8 cellular contexts compared by ENCODE assay signal in the genomic region with DNA sequence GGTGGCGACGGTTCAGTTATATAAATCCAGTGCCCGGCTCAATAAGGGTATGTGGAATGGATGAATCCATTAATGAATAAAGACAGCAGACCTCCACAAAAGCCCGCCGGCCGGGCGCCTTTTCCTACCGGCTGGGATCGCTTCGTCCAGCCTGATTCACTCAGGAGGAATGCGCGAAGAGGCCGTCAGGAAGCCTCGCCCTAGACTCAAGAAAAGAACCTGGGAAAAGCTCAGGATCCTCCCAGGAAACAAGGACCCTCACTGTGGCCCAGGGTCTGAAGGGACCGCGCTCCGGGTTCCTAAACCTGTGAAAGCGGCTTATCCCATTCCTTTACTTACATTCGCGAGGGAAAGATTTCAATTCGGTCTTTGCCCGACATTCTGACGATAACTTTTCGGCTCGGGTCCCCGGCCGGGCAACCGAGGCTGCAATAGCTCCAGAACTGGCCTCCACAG. TPM values are rescaled to one million over a fixed set of nuclear protein-coding genes. Genes with fewer than 3 reads are reported as not detected.
DNase-seq lines count a peak whose midpoint lies in the region; ATAC-seq and TF ChIP-seq lines count a peak whose summit lies in the region.

No MANE protein-coding gene starts in this region.

- peak overlapping the region; percentile 85 for H3K4me2 ChIP-seq in SK-N-SH

- intact Hi-C loops in esophagus muscularis mucosa (cut with DNase I) = no loop called here

- peaks cover 9% of the 10 kb centered on the region for H3F3A ChIP-seq in SK-N-SH (replicated peaks; ENCODE audit: insufficient read depth)

- no peaks in the 10 kb centered on the region for H3K9me2 ChIP-seq in SK-N-SH

- TF ChIP-seq EP300 in SK-N-SH (IDR thresholded peaks at IDR 0.05; ENCODE audit: borderline replicate concordance in 1 of 2, low read depth in 1 of 2, low read length in 1 of 2) = no peak
- TF ChIP-seq EP300 in esophagus muscularis mucosa (IDR thresholded peaks at IDR 0.05) = no peak

- H2AFZ ChIP-seq in SK-N-SH (ENCODE audit: low read depth) = peak overlapping the region; percentile 58; the same call in 1 of the 2 replicates

- H3K4me3 Mint-ChIP-seq in neural crest cell = peak overlapping the region; percentile 99

- no peak for TF ChIP-seq CTCF in SK-N-SH (IDR thresholded peaks at IDR 0.05)
- no peak for TF ChIP-seq CTCF in esophagus muscularis mucosa (IDR thresholded peaks at IDR 0.05)
- no peak for TF ChIP-seq CTCF in neural crest cell (conservative IDR thresholded peaks at IDR 0.05)

- no peaks in the 10 kb centered on the region for H3K9me3 Mint-ChIP-seq in neural crest cell

- DNase-seq in AG08396 (ENCODE audit: low spot score) (peak; percentile 51), SK-N-SH (no peak), esophagus muscularis mucosa (ENCODE audit: extremely low spot score) (no peak), neural crest cell (ENCODE audit: low read depth, low spot score) (no peak), GDM1 (lab: John Stamatoyannopoulos, UW) (no peak), cortex of kidney (lab: John Stamatoyannopoulos, UW) (no peak)

- no peaks in the 10 kb centered on the region for H3K9me3 ChIP-seq in SK-N-SH
- H3K9me3 ChIP-seq in esophagus muscularis mucosa = no peaks in the 10 kb centered on the region

- H3K27me3 ChIP-seq in SK-N-SH (ENCODE audit: insufficient read depth) (no peaks in the 10 kb centered on the region), esophagus muscularis mucosa (no peaks in the 10 kb centered on the region)

- peaks cover 25% of the 10 kb centered on the region in 2 experiments for H3K36me3 ChIP-seq in SK-N-SH (replicated peaks in 1 of 2; ENCODE audit: control insufficient read depth in 1 of 2, insufficient read depth in 2 of 2, low read length in 1 of 2)
- peaks cover 0 to 12% (median 2%) of the 10 kb centered on the region in 4 donors for H3K36me3 ChIP-seq in esophagus muscularis mucosa

- TF ChIP-seq RAD21 in SK-N-SH (IDR thresholded peaks at IDR 0.05; ENCODE audit: low read length) = no peak

- peak overlapping the region; percentile 78 to 99 for H3K4me3 ChIP-seq in SK-N-SH (ENCODE audit: low read depth in 2 of 2, low read length in 1 of 2)
- H3K4me3 ChIP-seq in esophagus muscularis mucosa = peak overlapping the region; percentile 64 to 81 (median 72)

- H3K36me3 Mint-ChIP-seq in neural crest cell (ENCODE audit: low read depth) = no peaks in the 10 kb centered on the region

- H3K27ac Mint-ChIP-seq in neural crest cell (ENCODE audit: unreplicated experiment) = peak overlapping the region; percentile 97

- H3K79me2 ChIP-seq in SK-N-SH (ENCODE audit: insufficient read depth) = peaks cover 92% of the 10 kb centered on the region

- ATAC-seq in GM21528 (IDR thresholded peaks at IDR 0.05; ENCODE audit: low FRiP score, unreplicated experiment) = peak; percentile 1
- no peak for ATAC-seq in HG03175 (IDR thresholded peaks at IDR 0.05; ENCODE audit: unreplicated experiment)

- H3K4me1 Mint-ChIP-seq in neural crest cell = peaks cover 42% of the 10 kb centered on the region

- H4K20me1 ChIP-seq in SK-N-SH (ENCODE audit: insufficient read depth) = peaks cover 41% of the 10 kb centered on the region

- peak overlapping the region; percentile 93 for H3K9ac ChIP-seq in SK-N-SH

- peak overlapping the region; percentile 78 to 96 for H3K27ac ChIP-seq in SK-N-SH (ENCODE audit: low read depth in 2 of 2, low read length in 1 of 2)
- H3K27ac ChIP-seq in esophagus muscularis mucosa (replicated peaks in 1 of 4) = peak overlapping the region; percentile 82 to 93 (median 90)

- no peak for TF ChIP-seq POLR2A in esophagus muscularis mucosa (IDR thresholded peaks at IDR 0.05; ENCODE audit: low read depth)

- CTCF ChIA-PET in SK-N-SH (lab: Yijun Ruan, JAX) = interaction anchor here (0.5 to 1.9 kb wide), 37 partner anchors 9 to 1806 kb away, joined by 3 to 20 read pairs (median 4); a partner anchor contains a TSS

- under 1% methylated on average over 24 of the region's 28 CpGs for WGBS in SK-N-SH (ENCODE audit: low lambda C conversion rate)
- 0% methylated on average over 28 of the region's 28 CpGs for WGBS in esophagus muscularis mucosa

- POLR2A ChIA-PET in SK-N-SH (lab: Yijun Ruan, JAX) = no interaction called here

- peaks cover 22 to 23% of the 10 kb centered on the region in 2 experiments; a peak in 3 of 4 replicates for H3K4me1 ChIP-seq in SK-N-SH (ENCODE audit: control insufficient read depth in 1 of 2, insufficient read depth in 2 of 2, low read depth in 1 of 2, low read length in 1 of 2)
- peaks cover 56 to 82% (median 68%) of the 10 kb centered on the region in 4 donors for H3K4me1 ChIP-seq in esophagus muscularis mucosa

- no peaks in the 10 kb centered on the region for H3K27me3 Mint-ChIP-seq in neural crest cell (ENCODE audit: low read depth)

TF ChIP-seq in SK-N-SH, 30 proteins besides CTCF, POLR2A, EP300 and RAD21:
- TF ChIP-seq, protein P1, sequence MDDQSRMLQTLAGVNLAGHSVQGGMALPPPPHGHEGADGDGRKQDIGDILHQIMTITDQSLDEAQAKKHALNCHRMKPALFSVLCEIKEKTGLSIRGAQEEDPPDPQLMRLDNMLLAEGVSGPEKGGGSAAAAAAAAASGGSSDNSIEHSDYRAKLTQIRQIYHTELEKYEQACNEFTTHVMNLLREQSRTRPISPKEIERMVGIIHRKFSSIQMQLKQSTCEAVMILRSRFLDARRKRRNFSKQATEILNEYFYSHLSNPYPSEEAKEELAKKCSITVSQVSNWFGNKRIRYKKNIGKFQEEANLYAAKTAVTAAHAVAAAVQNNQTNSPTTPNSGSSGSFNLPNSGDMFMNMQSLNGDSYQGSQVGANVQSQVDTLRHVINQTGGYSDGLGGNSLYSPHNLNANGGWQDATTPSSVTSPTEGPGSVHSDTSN (IDR thresholded peaks at IDR 0.05) = peak; percentile 50; the same call in 1 of the 2 replicates
- TF ChIP-seq, protein P2, sequence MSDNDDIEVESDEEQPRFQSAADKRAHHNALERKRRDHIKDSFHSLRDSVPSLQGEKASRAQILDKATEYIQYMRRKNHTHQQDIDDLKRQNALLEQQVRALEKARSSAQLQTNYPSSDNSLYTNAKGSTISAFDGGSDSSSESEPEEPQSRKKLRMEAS (IDR thresholded peaks at IDR 0.05; ENCODE audit: low read depth) = no peak
- TF ChIP-seq YY1 (IDR thresholded peaks at IDR 0.05; ENCODE audit: low read depth) (0 out of 2 replicates have a peak, but pooled peaks have one; percentile 55), RCOR1 (IDR thresholded peaks at IDR 0.05; ENCODE audit: low read length) (no peak), JUND (IDR thresholded peaks at IDR 0.05) (peak; percentile 15; the same call in 1 of the 2 replicates)

RNA-seq across cellular contexts. Expression of a gene that starts 0.3 kb away (rescaled TPM):
- polyA plus RNA-seq in SK-N-SH (2012; rRNA removed) = 39.2 and 51.9 TPM in 2 replicates
- 63.3 and 74.1 TPM in 2 replicates for polyA plus RNA-seq in SK-N-SH (2012; cell fraction: cytosol; rRNA removed)
- 11.5 and 24.1 TPM in 2 replicates for polyA plus RNA-seq in SK-N-SH (2012; cell fraction: nucleus; rRNA removed)
- total RNA-seq in esophagus muscularis mucosa = 100 to 1,000 TPM in 1 of 4 donors, 10 to 100 TPM in 3; 69.3 to 117 (median 98.4) TPM
- 51.2 and 52.9 TPM in 2 replicates for total RNA-seq in neural crest cell

RNA-seq across cellular contexts. Expression of a gene that starts 0.8 kb away (rescaled TPM):
- 57.2 and 57.7 TPM in 2 replicates for polyA plus RNA-seq in SK-N-SH (2012; rRNA removed)
- polyA plus RNA-seq in SK-N-SH (2012; cell fraction: cytosol; rRNA removed) = 85.5 and 141 TPM in 2 replicates
- polyA plus RNA-seq in SK-N-SH (2012; cell fraction: nucleus; rRNA removed) = 14.6 and 26.9 TPM in 2 replicates
- total RNA-seq in esophagus muscularis mucosa = 100 to 1,000 TPM in 3 of 4 donors, 10 to 100 TPM in 1; 73.2 to 178 (median 114) TPM
- 108 and 115 TPM in 2 replicates for total RNA-seq in neural crest cell

RNA-seq across cellular contexts. Expression of a gene that starts 52.6 kb away (rescaled TPM):
- polyA plus RNA-seq in SK-N-SH (2012; rRNA removed) = 0.11 and 0.56 TPM in 2 replicates
- 0.15 and 0.16 TPM in 2 replicates for polyA plus RNA-seq in SK-N-SH (2012; cell fraction: cytosol; rRNA removed)
- polyA plus RNA-seq in SK-N-SH (2012; cell fraction: nucleus; rRNA removed) = 0.11 and 0.20 TPM in 2 replicates
- total RNA-seq in esophagus muscularis mucosa = under 1 TPM in 3 of 4 donors, not detected in 1; 0.40 to 0.66 (median 0.65) TPM
- total RNA-seq in neural crest cell = not detected in 2 replicates
